11 cellular contexts compared by ENCODE assay signal in genomic region chr3:120909602-120909878, GRCh38. TPM values are rescaled to one million over a fixed set of nuclear protein-coding genes. Genes with fewer than 3 reads are reported as not detected.
A peak's percentile ranks its signal among the peaks of the same experiment; 100 is the strongest.
DNase-seq lines count a peak whose midpoint lies in the region; ATAC-seq and TF ChIP-seq lines count a peak whose summit lies in the region.
"Had no signal": no experiment of that assay in that cellular context is flagged by ENCODE, and none has a peak within 500 bp of the region (broad histone marks: within the 10 kb centered on the region; RNA-seq: fewer than 3 reads in every experiment).

No MANE protein-coding gene starts in this region.

- H2BK15ac ChIP-seq in H9 (ENCODE audit: low read depth, low read length) = no peak overlapping the region

- H3K14ac ChIP-seq in H9 (ENCODE audit: insufficient read depth, low read length) = no peak overlapping the region

- H3K4me1 Mint-ChIP-seq in CD8-positive, alpha-beta T cell (ENCODE audit: low read depth) = peaks cover 15% of the 10 kb centered on the region
- H3K4me1 Mint-ChIP-seq in H9 = peaks cover 15 to 17% of the 10 kb centered on the region in 2 experiments
- peaks cover 20% of the 10 kb centered on the region for H3K4me1 Mint-ChIP-seq in activated T-helper 17 cell treated with anti-CD3 and anti-CD28 coated beads, Interleukin-2, amount 50 U/mL, for 72 hours

- no peaks in the 10 kb centered on the region for H3K79me2 ChIP-seq in H9 (ENCODE audit: insufficient read depth, low read length)

- no peaks in the 10 kb centered on the region for H3K36me3 ChIP-seq in CD8-positive, alpha-beta T cell (ENCODE audit: insufficient read depth, low read length)
- no peaks in the 10 kb centered on the region for H3K36me3 ChIP-seq in muscle layer of colon (ENCODE audit: insufficient read depth, low read length)

- H3K23ac ChIP-seq in H9 (ENCODE audit: insufficient read length, low read depth, low read length) = no peak overlapping the region

- WGBS in H9 (ENCODE audit: extremely low coverage, insufficient read length, low lambda C conversion rate) = no CpG with 5 or more reads among the region's 4 CpGs

- no peak overlapping the region for H2BK12ac ChIP-seq in H9 (ENCODE audit: insufficient read length, low read depth, low read length)

- ATAC-seq in CD8-positive, alpha-beta T cell = no peak
- no peak for ATAC-seq in activated T-helper 17 cell treated with anti-CD3 and anti-CD28 coated beads, Interleukin-2, amount 50 U/mL, for 72 hours (replicated peaks)
- ATAC-seq in HG02763 (IDR thresholded peaks at IDR 0.05; ENCODE audit: unreplicated experiment) (no peak), HG02678 (IDR thresholded peaks at IDR 0.05; ENCODE audit: unreplicated experiment) (no peak)
- ATAC-seq: activated CD4-positive, CD25-positive, alpha-beta regulatory T cell treated with anti-CD3 and anti-CD28 coated beads, Interleukin-2, amount 50 U/mL, for 24 hours had no signal

- H2AFZ ChIP-seq in H9 (ENCODE audit: low read length) = no peak overlapping the region

- H3K9me3 Mint-ChIP-seq in CD8-positive, alpha-beta T cell = no peaks in the 10 kb centered on the region
- H3K9me3 Mint-ChIP-seq in H9 = no peaks in the 10 kb centered on the region; a peak in 1 of 5 replicates
- H3K9me3 Mint-ChIP-seq in activated T-helper 17 cell treated with anti-CD3 and anti-CD28 coated beads, Interleukin-2, amount 50 U/mL, for 72 hours = peaks cover 4% of the 10 kb centered on the region
- H3K9me3 Mint-ChIP-seq: stimulated activated naive CD8-positive, alpha-beta T cell treated with anti-CD3 and anti-CD28 coated beads, Interleukin-15, amount 100 ng/mL, for 72 hours had no signal

- H4K20me1 ChIP-seq in H9 (ENCODE audit: control insufficient read depth, insufficient read depth, insufficient read length) = no peaks in the 10 kb centered on the region

- no peak for TF ChIP-seq CTCF in CD8-positive, alpha-beta T cell (IDR thresholded peaks at IDR 0.05)
- TF ChIP-seq CTCF in H9 (conservative IDR thresholded peaks at IDR 0.05) (no peak), GM10266 (IDR thresholded peaks at IDR 0.05; ENCODE audit: control insufficient read depth, insufficient read depth, low read depth, missing control alignments) (no peak)

- peaks cover 48% of the 10 kb centered on the region for H3K27me3 Mint-ChIP-seq in CD8-positive, alpha-beta T cell (ENCODE audit: low read depth)
- H3K27me3 Mint-ChIP-seq in H9 (ENCODE audit: low read depth) = peaks cover 1% of the 10 kb centered on the region; the same call in 1 of the 2 replicates
- peaks cover 65% of the 10 kb centered on the region for H3K27me3 Mint-ChIP-seq in activated T-helper 17 cell treated with anti-CD3 and anti-CD28 coated beads, Interleukin-2, amount 50 U/mL, for 72 hours

- no peak overlapping the region for H3K4ac ChIP-seq in H9 (ENCODE audit: low read depth, low read length)

- H2AK5ac ChIP-seq in H9 (ENCODE audit: insufficient read length, low read length) = no peak overlapping the region

- H4K91ac ChIP-seq in H9 (ENCODE audit: insufficient read length, low read depth, low read length) = no peak overlapping the region

- H3K56ac ChIP-seq in H9 (ENCODE audit: insufficient read length, low read depth, low read length) = no peak overlapping the region

- H2BK20ac ChIP-seq in H9 (ENCODE audit: low read depth, low read length, poor library complexity, severe bottlenecking) = no peak overlapping the region

- no peak overlapping the region for H4K5ac ChIP-seq in H9 (ENCODE audit: insufficient read length, low read depth, low read length)

- H4K8ac ChIP-seq in H9 (replicated peaks; ENCODE audit: insufficient read length, low read depth, low read length) = no peak overlapping the region

- H3T11ph ChIP-seq in H9 (ENCODE audit: low read length) = no peak overlapping the region

- H3K23me2 ChIP-seq in H9 (ENCODE audit: insufficient read length, low read depth, low read length, poor library complexity, severe bottlenecking) = peaks cover 12% of the 10 kb centered on the region

- DNase-seq in CD8-positive, alpha-beta T cell = no peak
- DNase-seq in H9 (peak; percentile 37), GM10266 (ENCODE audit: extremely low spot score) (no peak)
- DNase-seq: OCI-M1; stimulated activated naive CD8-positive, alpha-beta T cell treated with anti-CD3 and anti-CD28 coated beads, Interleukin-15, amount 100 ng/mL, for 72 hours had no signal

- H3K18ac ChIP-seq in H9 (ENCODE audit: insufficient read length, low read depth, low read length) = no peak overlapping the region

- no peaks in the 10 kb centered on the region for H3K36me3 Mint-ChIP-seq in CD8-positive, alpha-beta T cell
- H3K36me3 Mint-ChIP-seq in H9 (ENCODE audit: insufficient read depth in 1 of 3, low read depth in 3 of 3) = peaks cover 0 to 3% (median 0%) of the 10 kb centered on the region in 3 experiments; a peak in 1 of 7 replicates
- peaks cover 6% of the 10 kb centered on the region for H3K36me3 Mint-ChIP-seq in activated T-helper 17 cell treated with anti-CD3 and anti-CD28 coated beads, Interleukin-2, amount 50 U/mL, for 72 hours (ENCODE audit: low read depth)

- intact Hi-C loops in CD8-positive, alpha-beta T cell (cut with DNase I, micrococcal nuclease) = no loop called here

- peaks cover 14% of the 10 kb centered on the region for H3K27me3 ChIP-seq in CD8-positive, alpha-beta T cell (ENCODE audit: insufficient read depth, low read length)
- H3K27me3 ChIP-seq in H9 (ENCODE audit: insufficient read depth, low read length) = no peaks in the 10 kb centered on the region
- no peaks in the 10 kb centered on the region for H3K27me3 ChIP-seq in muscle layer of colon (ENCODE audit: control insufficient read depth in 1 of 2, insufficient read depth in 2 of 2, low read length in 2 of 2)

- no peak overlapping the region for H2BK120ac ChIP-seq in H9 (ENCODE audit: low read depth, low read length, poor library complexity, severe bottlenecking)

- H3K4me3 ChIP-seq in CD8-positive, alpha-beta T cell (ENCODE audit: low read depth, low read length) = no peak overlapping the region
- peak overlapping the region; percentile 31 to 64 for H3K4me3 ChIP-seq in muscle layer of colon (ENCODE audit: low read depth in 1 of 2, low read length in 2 of 2)
- H3K4me3 ChIP-seq: lung had no signal

- CTCF ChIA-PET in CD8-positive, alpha-beta T cell (lab: Charles Lee) = no interaction called here

- no peak overlapping the region for H3K27ac ChIP-seq in CD8-positive, alpha-beta T cell (ENCODE audit: low read depth, low read length)
- no peak overlapping the region for H3K27ac ChIP-seq in H9 (ENCODE audit: insufficient read length, low read depth, low read length)
- no peak overlapping the region for H3K27ac ChIP-seq in muscle layer of colon (ENCODE audit: low read depth, low read length)

- no peaks in the 10 kb centered on the region for H3K79me1 ChIP-seq in H9 (ENCODE audit: insufficient read depth, low read depth, low read length, poor library complexity, severe bottlenecking)

- H3K9ac ChIP-seq in H9 (ENCODE audit: extremely low read depth, insufficient read length, low read length) (peak overlapping the region; percentile 5), muscle layer of colon (ENCODE audit: low read length) (no peak overlapping the region)

- H2BK5ac ChIP-seq in H9 (ENCODE audit: insufficient read length, low read length) = no peak overlapping the region

- POLR2A ChIA-PET in CD8-positive, alpha-beta T cell (lab: Charles Lee) = no interaction called here

- no peaks in the 10 kb centered on the region for H3K9me3 ChIP-seq in CD8-positive, alpha-beta T cell (ENCODE audit: low read length)
- H3K9me3 ChIP-seq in H9 (ENCODE audit: control insufficient read depth, low read depth, low read length) (no peaks in the 10 kb centered on the region), muscle layer of colon (ENCODE audit: low read length) (no peaks in the 10 kb centered on the region)

- peak overlapping the region; percentile 40 for H3K4me3 Mint-ChIP-seq in CD8-positive, alpha-beta T cell
- peak overlapping the region; percentile 88 to 92 for H3K4me3 Mint-ChIP-seq in H9
- H3K4me3 Mint-ChIP-seq in activated T-helper 17 cell treated with anti-CD3 and anti-CD28 coated beads, Interleukin-2, amount 50 U/mL, for 72 hours = peak overlapping the region; percentile 82

- H3K4me1 ChIP-seq in CD8-positive, alpha-beta T cell (ENCODE audit: insufficient read depth, low read length) = peaks cover 11% of the 10 kb centered on the region
- H3K4me1 ChIP-seq in H9 (ENCODE audit: insufficient read depth, low read length) (no peaks in the 10 kb centered on the region), muscle layer of colon (ENCODE audit: insufficient read depth, low read length) (peaks cover 6% of the 10 kb centered on the region)

- H3K27ac Mint-ChIP-seq in CD8-positive, alpha-beta T cell = no peak overlapping the region
- peak overlapping the region in 1 of 3 experiments; percentile 66; a peak in 2 of 7 replicates for H3K27ac Mint-ChIP-seq in H9
- H3K27ac Mint-ChIP-seq in activated T-helper 17 cell treated with anti-CD3 and anti-CD28 coated beads, Interleukin-2, amount 50 U/mL, for 72 hours = no peak overlapping the region
- H3K27ac Mint-ChIP-seq: stimulated activated naive CD8-positive, alpha-beta T cell treated with anti-CD3 and anti-CD28 coated beads, Interleukin-15, amount 100 ng/mL, for 72 hours had no signal

- peak overlapping the region; percentile 90 for H3K4me2 ChIP-seq in H9 (ENCODE audit: insufficient read depth, insufficient read length, low read length)

RNA-seq across cellular contexts. Expression of gene STXBP5L, which starts 1.5 kb away (rescaled TPM):
- total RNA-seq in CD8-positive, alpha-beta T cell = not detected
- 4.4 and 4.7 TPM in 2 replicates for total RNA-seq in H9 (2021)
- total RNA-seq in activated T-helper 17 cell treated with anti-CD3 and anti-CD28 coated beads, Interleukin-2, amount 50 U/mL, for 72 hours = not detected

Comparison
In these comparisons a context has a peak if more than half of its experiments do, and no peak if none do; other contexts are left out.
1. H3K4me3 Mint-ChIP-seq: peak in every context shown above with its lines; median percentile 90 in H9; 82 in activated T-helper 17 cell treated with anti-CD3 and anti-CD28 coated beads, Interleukin-2, amount 50 U/mL, for 72 hours; 40 in CD8-positive, alpha-beta T cell.